35 cellular contexts compared by ENCODE assay signal in genomic region chr22:42018224-42018623, GRCh38. TPM values are rescaled to one million over a fixed set of nuclear protein-coding genes. Genes with fewer than 3 reads are reported as not detected.
"Had no signal": no experiment of that assay in that cellular context is flagged by ENCODE, and none has a peak within 500 bp of the region (broad histone marks: within the 10 kb centered on the region; RNA-seq: fewer than 3 reads in every experiment).

No MANE protein-coding gene starts in this region.

- H3K27me3 ChIP-seq: ascending aorta had no signal

- H3K9me3 Mint-ChIP-seq: activated B cell treated with CpG ODN at 0.5 μM for 24 hours; activated CD4-positive, alpha-beta memory T cell treated with anti-CD3 and anti-CD28 coated beads for 36 hours; activated CD4-positive, alpha-beta T cell treated with anti-CD3 and anti-CD28 coated beads, Interleukin-2, amount 10 ng/mL, durations not matched to agents 24 days and 14 days; activated CD8-positive, alpha-beta T cell treated with anti-CD3 and anti-CD28 coated beads for 36 hours; activated naive CD8-positive, alpha-beta T cell treated with anti-CD3 and anti-CD28 coated beads, Interleukin-2, amount 10 ng/mL, durations not matched to agents 7 days and 5 days; activated naive CD8-positive, alpha-beta T cell treated with anti-CD3 and anti-CD28 coated beads, Interleukin-2, amount 50 U/mL, for 24 hours; activated T-cell treated with anti-CD3 and anti-CD28 coated beads, Interleukin-2, amount 50 U/mL, for 4 hours; activated T-cell treated with anti-CD3 and anti-CD28 coated beads, Interleukin-2, amount 50 U/mL, for 72 hours; activated T-helper 1 cell treated with anti-CD3 and anti-CD28 coated beads, Interleukin-12 subunit alpha, Interleukin-12 subunit beta, Interleukin-2, Interleukin-4 antibody, amounts not matched to agents 30 ng/mL and 10 ng/mL and 1 ng/mL, durations not matched to agents 14 hours and 24 hours and 36 hours; activated T-helper 2 cell treated with anti-CD3 and anti-CD28 coated beads, Interferon-gamma antibody, Interleukin-2, Interleukin-4, amounts not matched to agents 10 μg/mL and 5 μg/mL and 100 μg/mL, durations not matched to agents 14 hours and 24 hours and 36 hours; central memory CD8-positive, alpha-beta T cell; T-cell had no signal

- H3K4me1 ChIP-seq: ascending aorta had no signal

- H3K4me3 ChIP-seq: ascending aorta, cardiac muscle cell had no signal

- H3K4me3 Mint-ChIP-seq: activated B cell treated with CpG ODN at 0.5 μM for 24 hours; activated CD4-positive, alpha-beta memory T cell treated with anti-CD3 and anti-CD28 coated beads for 36 hours; activated CD4-positive, alpha-beta T cell treated with anti-CD3 and anti-CD28 coated beads, Interleukin-2, amount 10 ng/mL, durations not matched to agents 24 days and 14 days; activated CD8-positive, alpha-beta T cell treated with anti-CD3 and anti-CD28 coated beads for 36 hours; activated naive CD8-positive, alpha-beta T cell; activated naive CD8-positive, alpha-beta T cell treated with anti-CD3 and anti-CD28 coated beads, Interleukin-2, amount 10 ng/mL, durations not matched to agents 7 days and 5 days; activated naive CD8-positive, alpha-beta T cell treated with anti-CD3 and anti-CD28 coated beads, Interleukin-2, amount 50 U/mL, for 24 hours; activated T-cell treated with anti-CD3 and anti-CD28 coated beads, Interleukin-2, amount 50 U/mL, for 4 hours; activated T-cell treated with anti-CD3 and anti-CD28 coated beads, Interleukin-2, amount 50 U/mL, for 72 hours; activated T-helper 1 cell treated with anti-CD3 and anti-CD28 coated beads, Interleukin-12 subunit alpha, Interleukin-12 subunit beta, Interleukin-2, Interleukin-4 antibody, amounts not matched to agents 30 ng/mL and 10 ng/mL and 1 ng/mL, durations not matched to agents 14 hours and 24 hours and 36 hours; brain; central memory CD8-positive, alpha-beta T cell; T-cell; T-helper 17 cell had no signal

- H3K27ac ChIP-seq: ascending aorta, cardiac muscle cell, VCaP had no signal

- H3K4me1 Mint-ChIP-seq: brain; central memory CD8-positive, alpha-beta T cell had no signal

- H3K27ac Mint-ChIP-seq: activated B cell treated with CpG ODN at 0.5 μM for 24 hours; activated CD4-positive, alpha-beta memory T cell treated with anti-CD3 and anti-CD28 coated beads for 36 hours; activated CD4-positive, alpha-beta T cell treated with anti-CD3 and anti-CD28 coated beads, Interleukin-2, amount 10 ng/mL, durations not matched to agents 24 days and 14 days; activated CD8-positive, alpha-beta T cell treated with anti-CD3 and anti-CD28 coated beads for 36 hours; activated naive CD8-positive, alpha-beta T cell; activated naive CD8-positive, alpha-beta T cell treated with anti-CD3 and anti-CD28 coated beads, Interleukin-2, amount 10 ng/mL, durations not matched to agents 7 days and 5 days; activated naive CD8-positive, alpha-beta T cell treated with anti-CD3 and anti-CD28 coated beads, Interleukin-2, amount 50 U/mL, for 24 hours; activated T-cell treated with anti-CD3 and anti-CD28 coated beads, Interleukin-2, amount 50 U/mL, for 72 hours; activated T-helper 1 cell treated with anti-CD3 and anti-CD28 coated beads, Interleukin-12 subunit alpha, Interleukin-12 subunit beta, Interleukin-2, Interleukin-4 antibody, amounts not matched to agents 30 ng/mL and 10 ng/mL and 1 ng/mL, durations not matched to agents 14 hours and 24 hours and 36 hours; activated T-helper 2 cell treated with anti-CD3 and anti-CD28 coated beads, Interferon-gamma antibody, Interleukin-2, Interleukin-4, amounts not matched to agents 10 μg/mL and 5 μg/mL and 100 μg/mL, durations not matched to agents 14 hours and 24 hours and 36 hours; brain; T-cell; T-helper 17 cell had no signal

- DNase-seq: activated B cell treated with CpG ODN at 0.5 μM for 24 hours; activated CD4-positive, alpha-beta memory T cell treated with anti-CD3 and anti-CD28 coated beads for 36 hours; activated CD4-positive, alpha-beta T cell treated with anti-CD3 and anti-CD28 coated beads for 4 hours; activated CD4-positive, alpha-beta T cell treated with anti-CD3 and anti-CD28 coated beads, Interleukin-2, amount 50 U/mL, for 1 hour; activated CD4-positive, alpha-beta T cell treated with anti-CD3 and anti-CD28 coated beads, Interleukin-2, amount 50 U/mL, for 4 hours; activated CD4-positive, CD25-positive, alpha-beta regulatory T cell treated with anti-CD3 and anti-CD28 coated beads, Interleukin-2, amount 50 U/mL, for 72 hours; activated CD8-positive, alpha-beta memory T cell treated with anti-CD3 and anti-CD28 coated beads, Interleukin-2, amount 50 U/mL, for 4 hours; activated CD8-positive, alpha-beta T cell treated with anti-CD3 and anti-CD28 coated beads for 36 hours; activated effector memory CD4-positive, alpha-beta T cell treated with Interleukin-2 at 50 U/mL for 16 hours; activated gamma-delta T cell; activated naive CD8-positive, alpha-beta T cell treated with anti-CD3 and anti-CD28 coated beads, Interleukin-2, amount 10 ng/mL, durations not matched to agents 7 days and 5 days; activated naive CD8-positive, alpha-beta T cell treated with anti-CD3 and anti-CD28 coated beads, Interleukin-2, amount 50 U/mL, for 24 hours; activated T-cell treated with anti-CD3 and anti-CD28 coated beads for 4 hours; activated T-cell treated with anti-CD3 and anti-CD28 coated beads, Interleukin-2, amount 50 U/mL, for 1 hour; activated T-cell treated with anti-CD3 and anti-CD28 coated beads, Interleukin-2, amount 50 U/mL, for 4 hours; activated T-cell treated with anti-CD3 and anti-CD28 coated beads, Interleukin-2, amount 50 U/mL, for 72 hours; amygdala; anterior cingulate cortex; caudate nucleus; cerebellar nuclear complex; T-cell; T-helper 17 cell; T1000 had no signal

- H3K36me3 ChIP-seq: ascending aorta, cardiac muscle cell had no signal

- H3K27me3 Mint-ChIP-seq: activated B cell treated with CpG ODN at 0.5 μM for 24 hours had no signal

- H3K9me3 ChIP-seq: ascending aorta had no signal

- FAIRE-seq: bronchial epithelial cell, TTC549 had no signal

- ATAC-seq: activated CD8-positive, alpha-beta T cell treated with anti-CD3 and anti-CD28 coated beads for 36 hours; activated naive CD8-positive, alpha-beta T cell treated with anti-CD3 and anti-CD28 coated beads, Interleukin-2, amount 50 U/mL, for 24 hours; activated T-cell treated with anti-CD3 and anti-CD28 coated beads, Interleukin-2, amount 50 U/mL, for 4 hours; activated T-cell treated with anti-CD3 and anti-CD28 coated beads, Interleukin-2, amount 50 U/mL, for 72 hours; T-cell; T-helper 17 cell had no signal

- H3K36me3 Mint-ChIP-seq: activated CD4-positive, alpha-beta memory T cell treated with anti-CD3 and anti-CD28 coated beads for 36 hours; activated naive CD8-positive, alpha-beta T cell treated with anti-CD3 and anti-CD28 coated beads, Interleukin-2, amount 10 ng/mL, durations not matched to agents 7 days and 5 days; brain; T-cell had no signal

RNA-seq across cellular contexts. Expression of gene WBP2NL, which starts 19.6 kb away (rescaled TPM):
- total RNA-seq: ascending aorta, cardiac muscle cell, chondrocyte had no signal
- polyA plus RNA-seq: cardiac muscle cell had no signal

RNA-seq across cellular contexts. Expression of gene SEPTIN3, which starts 49.0 kb away (rescaled TPM):
- total RNA-seq: ascending aorta had no signal
